1 cellular context compared by ENCODE assay signal in genomic region chr6:31834704-31835375, GRCh38.
TF ChIP-seq lines count a peak whose summit lies in the region.

No MANE protein-coding gene starts in this region.

TF ChIP-seq in HepG2, 621 proteins besides CTCF, POLR2A, EP300 and RAD21 (continued from another document and continues in another):
- TF ChIP-seq GLI4 (CRISPR knock-in tag; IDR thresholded peaks at IDR 0.05; ENCODE audit: borderline replicate concordance) (peak; percentile 47; the same call in 1 of the 2 replicates), MLLT10 (CRISPR knock-in tag; IDR thresholded peaks at IDR 0.05) (0 out of 2 replicates have a peak, but pooled peaks have one; percentile 21), ZNF143 (CRISPR knock-in tag; IDR thresholded peaks at IDR 0.05) (peak; percentile 74), NFIC (IDR thresholded peaks at IDR 0.05; ENCODE audit: low read length) (peak; percentile 53; the same call in 1 of the 2 replicates), HNF4G (IDR thresholded peaks at IDR 0.05; ENCODE audit: borderline replicate concordance, low read depth, low read length) (no peak), HNF4G (CRISPR knock-in tag; IDR thresholded peaks at IDR 0.05; ENCODE audit: borderline replicate concordance, low read depth) (peak; percentile 9; the same call in 1 of the 2 replicates), TOPORS (CRISPR knock-in tag; IDR thresholded peaks at IDR 0.05) (peak; percentile 85), ZNF546 (CRISPR knock-in tag; conservative IDR thresholded peaks at IDR 0.05) (no peak; the same call in 1 of the 2 replicates), CEBPG (CRISPR knock-in tag; IDR thresholded peaks at IDR 0.05) (no peak), REL (CRISPR knock-in tag; conservative IDR thresholded peaks at IDR 0.05) (peak; percentile 72; the same call in 1 of the 2 replicates), IKZF4 (CRISPR knock-in tag; IDR thresholded peaks at IDR 0.05; ENCODE audit: borderline replicate concordance, low read depth, not compliant biosample characterization) (peak; percentile 96), ZBTB3 (CRISPR knock-in tag; IDR thresholded peaks at IDR 0.05; ENCODE audit: borderline replicate concordance, low read depth) (no peak; the same call in 1 of the 2 replicates), ZNF224 (CRISPR knock-in tag; IDR thresholded peaks at IDR 0.05) (0 out of 2 replicates have a peak, but pooled peaks have one; percentile 39), JUNB (CRISPR knock-in tag; IDR thresholded peaks at IDR 0.05; ENCODE audit: borderline replicate concordance) (no peak), STAG1 (CRISPR knock-in tag; IDR thresholded peaks at IDR 0.05) (no peak; the same call in 1 of the 2 replicates), KDM6A (CRISPR knock-in tag; IDR thresholded peaks at IDR 0.05; ENCODE audit: low read depth) (no peak), TFAP4 (IDR thresholded peaks at IDR 0.05; ENCODE audit: borderline replicate concordance, low read depth) (no peak; the same call in 1 of the 2 replicates), NFRKB (IDR thresholded peaks at IDR 0.05) (peak; percentile 39; the same call in 1 of the 2 replicates), HINFP (CRISPR knock-in tag; IDR thresholded peaks at IDR 0.05; ENCODE audit: low read depth) (peak; percentile 24; the same call in 1 of the 2 replicates), SRF (IDR thresholded peaks at IDR 0.05; ENCODE audit: low read depth, low read length) (0 out of 2 replicates have a peak, but pooled peaks have one; percentile 53), CHCHD3 (CRISPR knock-in tag; IDR thresholded peaks at IDR 0.05) (no peak), TBX3 (IDR thresholded peaks at IDR 0.05; ENCODE audit: borderline replicate concordance) (no peak), NR1H2 (CRISPR knock-in tag; IDR thresholded peaks at IDR 0.05; ENCODE audit: borderline replicate concordance, low read depth) (peak; percentile 70; the same call in 1 of the 2 replicates), ARNTL (CRISPR knock-in tag; IDR thresholded peaks at IDR 0.05) (peak; percentile 73), FOXK2 (IDR thresholded peaks at IDR 0.05) (no peak), DRAP1 (CRISPR knock-in tag; IDR thresholded peaks at IDR 0.05) (peak; percentile 100), AGO1 (IDR thresholded peaks at IDR 0.05; ENCODE audit: low read depth, low read length, poor library complexity, severe bottlenecking) (peak; percentile 80), HOMEZ (CRISPR knock-in tag; IDR thresholded peaks at IDR 0.05; ENCODE audit: low read depth) (no peak; the same call in 1 of the 2 replicates), RFX1 (IDR thresholded peaks at IDR 0.05) (no peak), ZMAT3 (CRISPR knock-in tag; conservative IDR thresholded peaks at IDR 0.05) (no peak), MYNN (CRISPR knock-in tag; IDR thresholded peaks at IDR 0.05; ENCODE audit: low read depth) (no peak; the same call in 1 of the 2 replicates), ZNF790 (CRISPR knock-in tag; IDR thresholded peaks at IDR 0.05; ENCODE audit: borderline replicate concordance) (no peak), ZNF253 (CRISPR knock-in tag; IDR thresholded peaks at IDR 0.05; ENCODE audit: borderline replicate concordance) (no peak), THAP9 (CRISPR knock-in tag; IDR thresholded peaks at IDR 0.05; ENCODE audit: borderline replicate concordance) (peak; percentile 83; the same call in 1 of the 2 replicates), ZNF207 (IDR thresholded peaks at IDR 0.05; ENCODE audit: borderline replicate concordance) (no peak), ZNF501 (CRISPR knock-in tag; IDR thresholded peaks at IDR 0.05) (peak; percentile 82), ZNF382 (CRISPR knock-in tag; IDR thresholded peaks at IDR 0.05; ENCODE audit: borderline replicate concordance) (no peak), ZNF205 (CRISPR knock-in tag; IDR thresholded peaks at IDR 0.05) (peak; percentile 84), SRSF4 (IDR thresholded peaks at IDR 0.05; ENCODE audit: low read depth, low read length, poor library complexity, severe bottlenecking) (peak; percentile 43), ELF4 (CRISPR knock-in tag; IDR thresholded peaks at IDR 0.05; ENCODE audit: borderline replicate concordance) (peak; percentile 72; the same call in 1 of the 2 replicates), ZNF354B (CRISPR knock-in tag; IDR thresholded peaks at IDR 0.05) (peak; percentile 77; the same call in 1 of the 2 replicates), ZNF639 (CRISPR knock-in tag; conservative IDR thresholded peaks at IDR 0.05) (no peak), FUBP1 (CRISPR knock-in tag; IDR thresholded peaks at IDR 0.05; ENCODE audit: borderline replicate concordance) (peak; percentile 76; the same call in 1 of the 2 replicates), ZNF782 (CRISPR knock-in tag; IDR thresholded peaks at IDR 0.05; ENCODE audit: borderline replicate concordance) (0 out of 2 replicates have a peak, but pooled peaks have one; percentile 71), ZNF12 (CRISPR knock-in tag; IDR thresholded peaks at IDR 0.05) (peak; percentile 60; the same call in 1 of the 2 replicates), HNRNPK (IDR thresholded peaks at IDR 0.05; ENCODE audit: low read depth, low read length, poor library complexity, severe bottlenecking) (peak; percentile 79), ZNF770 (CRISPR knock-in tag; IDR thresholded peaks at IDR 0.05) (no peak), ATRX (CRISPR knock-in tag; IDR thresholded peaks at IDR 0.05; ENCODE audit: borderline replicate concordance) (0 out of 2 replicates have a peak, but pooled peaks have one; percentile 70), SALL1 (CRISPR knock-in tag; IDR thresholded peaks at IDR 0.05) (peak; percentile 63; the same call in 1 of the 2 replicates), ZNF33A (CRISPR knock-in tag; IDR thresholded peaks at IDR 0.05; ENCODE audit: borderline replicate concordance) (no peak), ZBTB2 (CRISPR knock-in tag; IDR thresholded peaks at IDR 0.05; ENCODE audit: low read depth) (no peak), ZNF414 (CRISPR knock-in tag; IDR thresholded peaks at IDR 0.05) (peak; percentile 40; the same call in 1 of the 2 replicates), CBX1 (IDR thresholded peaks at IDR 0.05; ENCODE audit: low read depth) (no peak), ETV6 (CRISPR knock-in tag; conservative IDR thresholded peaks at IDR 0.05) (peak; percentile 86), NFKBIZ (CRISPR knock-in tag; IDR thresholded peaks at IDR 0.05) (0 out of 2 replicates have a peak, but pooled peaks have one; percentile 65), ZNF24 (IDR thresholded peaks at IDR 0.05) (peak; percentile 40; the same call in 1 of the 2 replicates)
